10 cellular contexts compared by ENCODE assay signal in the genomic region with DNA sequence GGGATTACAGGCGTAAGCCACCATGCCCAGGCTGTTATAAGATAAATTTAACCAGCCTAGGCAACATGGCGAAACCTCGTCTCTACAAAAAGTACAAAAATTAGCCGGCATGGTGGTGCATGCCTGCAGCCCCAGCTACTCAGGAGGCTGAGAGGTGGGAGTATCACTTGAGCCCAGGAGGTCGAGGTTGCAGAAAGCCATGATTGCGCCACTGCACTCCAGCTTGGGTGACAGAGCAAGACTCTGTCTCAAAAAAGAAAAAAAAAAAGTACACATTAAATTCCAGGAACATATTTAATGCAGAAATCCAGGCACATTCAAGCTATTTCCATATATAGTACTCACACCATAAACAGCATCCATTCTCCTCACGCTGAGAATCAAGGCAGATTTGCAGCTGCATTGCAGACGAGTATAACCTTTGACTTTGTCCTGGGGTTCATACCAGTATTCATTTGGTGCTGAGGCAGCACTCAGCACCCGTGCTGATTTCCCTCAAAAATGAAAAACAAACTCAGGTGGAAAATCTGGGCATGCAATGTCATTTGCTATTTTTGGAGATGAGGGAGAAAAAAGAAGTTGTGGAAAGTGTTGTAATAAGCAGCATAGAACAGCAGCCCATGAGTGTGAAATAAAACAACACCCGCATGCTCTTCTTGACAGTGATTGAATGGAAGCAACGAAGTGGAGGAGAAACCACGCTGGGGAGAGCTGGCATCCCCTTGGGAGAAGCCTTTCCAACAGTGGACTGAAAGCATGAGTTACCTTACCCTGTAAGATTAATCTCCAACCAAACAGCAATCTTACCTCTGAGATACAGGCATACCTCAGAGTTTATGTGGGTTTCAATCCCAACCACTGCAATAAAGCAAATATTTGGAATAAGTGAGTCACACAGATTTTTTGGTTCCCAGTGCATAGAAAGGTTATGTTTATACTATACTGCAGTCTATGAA. TPM values are rescaled to one million over a fixed set of nuclear protein-coding genes. Genes with fewer than 3 reads are reported as not detected.
DNase-seq lines count a peak whose midpoint lies in the region; ATAC-seq, FAIRE-seq and TF ChIP-seq lines count a peak whose summit lies in the region.
"Had no signal": no experiment of that assay in that cellular context is flagged by ENCODE, and none has a peak within 500 bp of the region (broad histone marks: within the 10 kb centered on the region; RNA-seq: fewer than 3 reads in every experiment).

No MANE protein-coding gene starts in this region.

- H3K4me1 Mint-ChIP-seq in CD4-positive, alpha-beta memory T cell: peaks cover 70 to 95% (median 80%) of the 10 kb centered on the region in 4 donors

- TF ChIP-seq CTCF in bronchial epithelial cell (IDR thresholded peaks at IDR 0.05; ENCODE audit: insufficient read depth, low read length, severe bottlenecking) (no peak), pancreas (IDR thresholded peaks at IDR 0.05) (no peak)

- no peaks in the 10 kb centered on the region for H3K27me3 Mint-ChIP-seq in CD4-positive, alpha-beta memory T cell

- WGBS in pancreas, 2 donors: 67 to 73% methylated on average over 12 of the region's 12 CpGs

- peaks cover 88% of the 10 kb centered on the region for H3K4me1 ChIP-seq in CD4-positive, alpha-beta memory T cell (ENCODE audit: insufficient read depth, low read length)
- peaks cover 0 to 12% (median 6%) of the 10 kb centered on the region in 3 donors for H3K4me1 ChIP-seq in pancreas

- POLR2A ChIA-PET in CD4-positive, alpha-beta memory T cell (lab: Charles Lee; ENCODE audit: partially characterized antibody): interaction anchor here (1.1 to 8.6 kb wide), 4 partner anchors 11 to 52 kb away, joined by 4 to 217 read pairs (median 30); a partner anchor contains a TSS

- H3K36me3 Mint-ChIP-seq in CD4-positive, alpha-beta memory T cell: no peaks in the 10 kb centered on the region

- no peak for DNase-seq in CD4-positive, alpha-beta memory T cell
- DNase-seq in bronchial epithelial cell (ENCODE audit: low read depth): peak; percentile 84
- no peak for DNase-seq in pancreas
- no peak for DNase-seq in anterior cingulate cortex (lab: John Stamatoyannopoulos, UW)
- DNase-seq in DMS153 (lab: John Stamatoyannopoulos, UW): no peak
- DNase-seq: foreskin melanocyte, sigmoid colon had no signal

- no peaks in the 10 kb centered on the region for H3K36me3 ChIP-seq in CD4-positive, alpha-beta memory T cell (ENCODE audit: insufficient read depth, low read length)
- no peaks in the 10 kb centered on the region for H3K36me3 ChIP-seq in KOPT-K1 (ENCODE audit: insufficient read depth, low read length)
- H3K36me3 ChIP-seq in bronchial epithelial cell (ENCODE audit: control insufficient read depth, insufficient read depth, low read length): no peaks in the 10 kb centered on the region
- no peaks in the 10 kb centered on the region for H3K36me3 ChIP-seq in pancreas
- H3K36me3 ChIP-seq: sigmoid colon had no signal

- CTCF ChIA-PET in CD4-positive, alpha-beta memory T cell (lab: Charles Lee; ENCODE audit: partially characterized antibody): interaction anchor here (0.9 to 3.4 kb wide), 5 partner anchors 20 to 130 kb away, joined by 3 to 11 read pairs (median 9); no protein-coding TSS in a partner anchor

- no peak overlapping the region for H3K27ac ChIP-seq in CD4-positive, alpha-beta memory T cell (ENCODE audit: low read depth, low read length)
- H3K27ac ChIP-seq in KOPT-K1 (ENCODE audit: low read depth, low read length, poor library complexity, severe bottlenecking): peak overlapping the region; percentile 46
- H3K27ac ChIP-seq in pancreas: no peak overlapping the region

- H3K9me3 Mint-ChIP-seq in CD4-positive, alpha-beta memory T cell: no peaks in the 10 kb centered on the region

- intact Hi-C loops in CD4-positive, alpha-beta memory T cell (cut with micrococcal nuclease): loop anchor here (1.0 kb wide), 1 partner anchor 51 kb away; no protein-coding TSS in a partner anchor
- intact Hi-C loops in pancreas (cut with DNase I): no loop called here

- H3K9me3 ChIP-seq in CD4-positive, alpha-beta memory T cell (ENCODE audit: control insufficient read depth in 1 of 2, low read length in 2 of 2): no peaks in the 10 kb centered on the region
- H3K9me3 ChIP-seq in KOPT-K1 (ENCODE audit: insufficient read depth, low read length, poor library complexity, severe bottlenecking) (no peaks in the 10 kb centered on the region), pancreas (no peaks in the 10 kb centered on the region)
- H3K9me3 ChIP-seq: sigmoid colon had no signal

- ATAC-seq in pancreas (peak in 3 of 4 donors; percentile 61 to 81 (median 80)), HG03135 (IDR thresholded peaks at IDR 0.05; ENCODE audit: unreplicated experiment) (no peak), GM21526 (IDR thresholded peaks at IDR 0.05; ENCODE audit: low FRiP score, unreplicated experiment) (no peak)

- H3K27ac Mint-ChIP-seq in CD4-positive, alpha-beta memory T cell: peak overlapping the region; percentile 47 to 97 (median 77)

- no peaks in the 10 kb centered on the region for H3K27me3 ChIP-seq in CD4-positive, alpha-beta memory T cell (ENCODE audit: insufficient read depth, low read length)
- H3K27me3 ChIP-seq in bronchial epithelial cell (ENCODE audit: control insufficient read depth, insufficient read depth, low read length) (no peaks in the 10 kb centered on the region), pancreas (no peaks in the 10 kb centered on the region)
- H3K27me3 ChIP-seq: sigmoid colon had no signal

- peak overlapping the region in 6 of 8 donors; percentile 5 to 75 (median 61) for H3K4me3 Mint-ChIP-seq in CD4-positive, alpha-beta memory T cell

- no peak for FAIRE-seq in bronchial epithelial cell (lab: Jason Lieb, UNC)
- no peak for FAIRE-seq in pancreas (lab: Jason Lieb, UNC)

- H3K4me3 ChIP-seq in CD4-positive, alpha-beta memory T cell (ENCODE audit: low read length in 2 of 2): no peak overlapping the region
- H3K4me3 ChIP-seq in bronchial epithelial cell (ENCODE audit: low read depth, low read length) (no peak overlapping the region), pancreas (no peak overlapping the region)
- H3K4me3 ChIP-seq: sigmoid colon had no signal

RNA-seq across cellular contexts. Expression of a gene that starts 46.8 kb away (rescaled TPM):
- 10 to 100 TPM; 22.3 to 24.2 TPM for total RNA-seq in CD4-positive, alpha-beta memory T cell
- 10 to 100 TPM; 27.5 to 30.8 TPM for polyA plus RNA-seq in CD4-positive, alpha-beta memory T cell
- total RNA-seq in bronchial epithelial cell (15.0 and 26.4 TPM in 2 replicates), pancreas (100 to 1,000 TPM; 338 to 762 (median 463) TPM)
- polyA plus RNA-seq in pancreas: 100 to 1,000 TPM; 215 to 540 TPM

RNA-seq across cellular contexts. Expression of a gene that starts 51.6 kb away (rescaled TPM):
- total RNA-seq in CD4-positive, alpha-beta memory T cell: 100 to 1,000 TPM; 220 to 225 TPM
- polyA plus RNA-seq in CD4-positive, alpha-beta memory T cell: 100 to 1,000 TPM in 1 of 2 donors, 10 to 100 TPM in 1; 27.6 to 129 TPM
- total RNA-seq in bronchial epithelial cell: 17.9 and 32.5 TPM in 2 replicates
- total RNA-seq in pancreas: 10 to 100 TPM; 26.3 to 45.1 (median 35.5) TPM
- polyA plus RNA-seq in pancreas: 10 to 100 TPM; 20.6 to 27.8 TPM

Comparison
In these comparisons a context has a peak if more than half of its experiments do, and no peak if none do; other contexts are left out.
1. ATAC-seq: peak in pancreas (3 of 4); none in HG03135 (single experiment) and GM21526 (single experiment).
2. RNA of a gene that starts 46.8 kb away (total RNA-seq): 338 to 762 TPM in pancreas; 22.3 to 24.2 TPM in CD4-positive, alpha-beta memory T cell and 15.0 to 26.4 TPM in bronchial epithelial cell; every median in the first group is over 10 times any median in the second.